In the genomic region with DNA sequence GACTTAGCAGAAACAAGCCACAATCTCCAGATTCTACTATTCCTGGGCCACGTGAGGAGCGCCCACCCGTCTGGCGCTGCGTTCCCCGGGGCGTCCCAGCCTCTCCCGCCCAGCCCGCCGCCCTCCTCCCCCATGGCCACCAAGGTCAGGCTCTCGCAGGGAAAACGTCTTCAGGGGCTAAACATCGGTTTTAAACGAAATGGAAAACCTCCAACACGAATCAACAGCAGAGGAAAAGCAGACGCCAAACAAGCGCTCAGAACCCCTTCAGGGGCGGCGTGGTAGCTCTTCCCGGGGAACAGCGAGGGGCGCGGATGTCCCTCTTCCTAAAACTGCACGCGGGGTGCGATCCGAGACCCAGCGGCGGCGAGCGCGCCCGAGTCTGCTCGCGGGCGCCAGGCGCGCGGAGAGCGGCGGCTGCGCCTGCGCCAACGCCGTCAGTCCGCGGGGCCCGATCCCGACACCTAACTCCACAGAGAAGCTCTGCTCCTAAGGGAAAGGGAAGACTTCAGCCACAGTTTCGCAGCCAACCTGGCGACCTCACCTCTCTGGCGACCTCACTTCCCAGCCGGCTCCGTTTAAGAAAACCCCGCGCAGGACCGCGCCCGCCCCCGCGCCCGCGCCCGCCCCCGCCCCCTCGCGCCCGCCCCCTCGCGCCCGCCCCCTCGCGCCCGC, we compare ENCODE assay signal across 8 cellular contexts. TPM values are rescaled to one million over a fixed set of nuclear protein-coding genes. Genes with fewer than 3 reads are reported as not detected.
DNase-seq lines count a peak whose midpoint lies in the region; ATAC-seq and TF ChIP-seq lines count a peak whose summit lies in the region.

No MANE protein-coding gene starts in this region.

- H3K4me3 Mint-ChIP-seq in natural killer cell treated with Interleukin-12 subunit alpha and Interleukin-12 subunit beta and Interleukin-15 and Interleukin-18, amount 100 ng/mL, for 72 hours: peak overlapping the region; percentile 95

- H3K27ac ChIP-seq in HUES48 (ENCODE audit: low read depth, low read length) (peak overlapping the region; percentile 95), PC-3 (ENCODE audit: low read length) (peak overlapping the region; percentile 83), substantia nigra (ENCODE audit: low read depth, low read length, poor library complexity, severe bottlenecking) (peak overlapping the region; percentile 65)

- no peaks in the 10 kb centered on the region for H3K27me3 Mint-ChIP-seq in natural killer cell treated with Interleukin-12 subunit alpha and Interleukin-12 subunit beta and Interleukin-15 and Interleukin-18, amount 100 ng/mL, for 72 hours

- DNase-seq in DMS153 treated with DMSO at 0.1 percent for 48 hours (lab: John Stamatoyannopoulos, UW; ENCODE audit: unreplicated experiment): peak; percentile 46
- DNase-seq in PC-3: peak; percentile 77
- DNase-seq in activated T-helper 9 cell treated with anti-CD3 and anti-CD28 coated beads, Interleukin-2, amount 50 U/mL, for 16 hours (ENCODE audit: low read depth): peak; percentile 47
- peak; percentile 56 for DNase-seq in fibroblast of the aortic adventitia (ENCODE audit: low read depth)
- peak; percentile 65 for DNase-seq in natural killer cell treated with Interleukin-12 subunit alpha and Interleukin-12 subunit beta and Interleukin-15 and Interleukin-18, amount 100 ng/mL, for 72 hours (ENCODE audit: low spot score)
- peak in 46 of 49 donors; percentile 12 to 82 (median 61) for DNase-seq in substantia nigra (lab: John Stamatoyannopoulos, UW)

- H3K9me3 ChIP-seq in HUES48 (ENCODE audit: control insufficient read depth, insufficient read depth, low read length) (no peaks in the 10 kb centered on the region), PC-3 (ENCODE audit: low read length) (no peaks in the 10 kb centered on the region)

- no peaks in the 10 kb centered on the region for H3K9me2 ChIP-seq in PC-3 (replicated peaks; ENCODE audit: low read length)

- POLR2A ChIA-PET in PC-3 (lab: Charles Lee; ENCODE audit: unreplicated experiment): interaction anchor here (0.5 kb wide), 1 partner anchor 606 kb away, joined by 5 read pairs; no protein-coding TSS in a partner anchor

- peak overlapping the region; percentile 82 for H2AFZ ChIP-seq in PC-3 (ENCODE audit: low read length)

- no peaks in the 10 kb centered on the region for H4K20me1 ChIP-seq in PC-3 (ENCODE audit: low read length)

- CTCF ChIA-PET in PC-3 (lab: Charles Lee): interaction anchor here (0.6 to 1.3 kb wide), 7 partner anchors 14 to 635 kb away, joined by 3 to 8 read pairs (median 3); no protein-coding TSS in a partner anchor

- H3K4me1 ChIP-seq in HUES48 (ENCODE audit: control insufficient read depth, insufficient read depth, low read length): peaks cover 3% of the 10 kb centered on the region; the same call in 1 of the 2 replicates
- H3K4me1 ChIP-seq in PC-3 (ENCODE audit: insufficient read depth, low read length): peaks cover 17% of the 10 kb centered on the region

- peaks cover 34% of the 10 kb centered on the region for H3K79me2 ChIP-seq in PC-3 (ENCODE audit: low read length)

- H3K4me2 ChIP-seq in PC-3 (ENCODE audit: low read length): peak overlapping the region; percentile 91

- no TSS peak for BruUV-seq in PC-3 (replicated peaks; lab: Mats Ljungman, UMichigan)

- peaks cover 16 to 17% of the 10 kb centered on the region in 2 donors for H3K4me1 Mint-ChIP-seq in natural killer cell treated with Interleukin-12 subunit alpha and Interleukin-12 subunit beta and Interleukin-15 and Interleukin-18, amount 100 ng/mL, for 72 hours (ENCODE audit: low read depth in 2 of 2)

- H3K9me3 Mint-ChIP-seq in natural killer cell treated with Interleukin-12 subunit alpha and Interleukin-12 subunit beta and Interleukin-15 and Interleukin-18, amount 100 ng/mL, for 72 hours: no peaks in the 10 kb centered on the region

- H3K36me3 Mint-ChIP-seq in natural killer cell treated with Interleukin-12 subunit alpha and Interleukin-12 subunit beta and Interleukin-15 and Interleukin-18, amount 100 ng/mL, for 72 hours: peaks cover 3% of the 10 kb centered on the region

- H3K27me3 ChIP-seq in HUES48 (ENCODE audit: control insufficient read depth, insufficient read depth, low read length) (no peaks in the 10 kb centered on the region), PC-3 (ENCODE audit: low read length) (no peaks in the 10 kb centered on the region)

- intact Hi-C loops in PC-3 (cut with micrococcal nuclease): loop anchor here (2.0 to 5.0 kb wide), 2 partner anchors 40 to 120 kb away; a partner anchor contains a TSS

- H3K9ac ChIP-seq in HUES48 (ENCODE audit: low read depth, low read length) (peak overlapping the region; percentile 88), PC-3 (ENCODE audit: low read length) (peak overlapping the region; percentile 95)

- ATAC-seq in GM21447 (IDR thresholded peaks at IDR 0.05; ENCODE audit: unreplicated experiment) (peak; percentile 55), PC-3 (peak; percentile 59)
- ATAC-seq in natural killer cell treated with Interleukin-12 subunit alpha and Interleukin-12 subunit beta and Interleukin-15 and Interleukin-18, amount 100 ng/mL, for 72 hours: peak; percentile 86 to 87

- peaks cover 11% of the 10 kb centered on the region for H3K36me3 ChIP-seq in HUES48 (ENCODE audit: control insufficient read depth, insufficient read depth, low read length)
- H3K36me3 ChIP-seq in PC-3 (ENCODE audit: low read depth, low read length): peaks cover 9% of the 10 kb centered on the region

- no peaks in the 10 kb centered on the region for H3F3A ChIP-seq in PC-3 (ENCODE audit: low read length, unreplicated experiment)

- TF ChIP-seq CTCF in PC-3 (conservative IDR thresholded peaks at IDR 0.05; ENCODE audit: low read depth, low read length): no peak
- no peak for TF ChIP-seq CTCF in fibroblast of the aortic adventitia (IDR thresholded peaks at IDR 0.05; ENCODE audit: insufficient read depth, low read length)

- H3K4me3 ChIP-seq in HUES48 (ENCODE audit: low read depth, low read length) (peak overlapping the region; percentile 88), PC-3 (ENCODE audit: low read length) (peak overlapping the region; percentile 82), fibroblast of the aortic adventitia (ENCODE audit: low read depth, low read length) (peak overlapping the region; percentile 94)

- peak overlapping the region; percentile 90 to 92 for H3K27ac Mint-ChIP-seq in natural killer cell treated with Interleukin-12 subunit alpha and Interleukin-12 subunit beta and Interleukin-15 and Interleukin-18, amount 100 ng/mL, for 72 hours

RNA-seq across cellular contexts. Expression of a gene that starts 0.5 kb away (rescaled TPM):
- total RNA-seq in PC-3 (2014; rRNA removed) (24.1 and 31.6 TPM in 2 replicates), fibroblast of the aortic adventitia (ENCODE audit: low replicate concordance) (9.1 and 28.1 TPM in 2 replicates)
- 10 to 100 TPM; 27.4 to 28.0 TPM for total RNA-seq in natural killer cell treated with Interleukin-12 subunit alpha and Interleukin-12 subunit beta and Interleukin-15 and Interleukin-18, amount 100 ng/mL, for 72 hours

RNA-seq across cellular contexts. Expression of a gene that starts 27.5 kb away (rescaled TPM):
- not detected in 2 replicates for total RNA-seq in PC-3 (2014; rRNA removed)
- total RNA-seq in fibroblast of the aortic adventitia (ENCODE audit: low replicate concordance): 2.9 TPM in 1 of 2 replicates, not detected in the other
- total RNA-seq in natural killer cell treated with Interleukin-12 subunit alpha and Interleukin-12 subunit beta and Interleukin-15 and Interleukin-18, amount 100 ng/mL, for 72 hours: not detected

Comparison
In these comparisons a context has a peak if more than half of its experiments do, and no peak if none do; other contexts are left out.
1. Peak in every context shown above with its lines: DNase-seq, ATAC-seq, H3K4me3 ChIP-seq and H3K27ac ChIP-seq.